Comparison of ENCODE assay signal across 1 cellular context in genomic region chr17:77374170-77374936, GRCh38.
A peak's percentile ranks its signal among the peaks of the same experiment; 100 is the strongest.
TF ChIP-seq lines count a peak whose summit lies in the region.

No MANE protein-coding gene starts in this region.

TF ChIP-seq in HepG2, 621 proteins besides CTCF, POLR2A, EP300 and RAD21 (continued from another document and continues in another):
- TF ChIP-seq AHDC1 (CRISPR knock-in tag; IDR thresholded peaks at IDR 0.05; ENCODE audit: borderline replicate concordance) (no peak; the same call in 1 of the 2 replicates), ZNF839 (CRISPR knock-in tag; IDR thresholded peaks at IDR 0.05; ENCODE audit: borderline replicate concordance) (peak; percentile 96), ZBTB43 (CRISPR knock-in tag; conservative IDR thresholded peaks at IDR 0.05) (peak; percentile 75), GTF2F1 (IDR thresholded peaks at IDR 0.05; ENCODE audit: low read length) (no peak), HHEX (CRISPR knock-in tag; IDR thresholded peaks at IDR 0.05) (no peak), ZNF33A (CRISPR knock-in tag; IDR thresholded peaks at IDR 0.05; ENCODE audit: borderline replicate concordance) (no peak), ZMAT5 (CRISPR knock-in tag; IDR thresholded peaks at IDR 0.05; ENCODE audit: borderline replicate concordance, low read depth) (no peak), ZNF543 (CRISPR knock-in tag; IDR thresholded peaks at IDR 0.05) (peak; percentile 88), ZNF891 (CRISPR knock-in tag; IDR thresholded peaks at IDR 0.05) (peak; percentile 82; the same call in 1 of the 2 replicates), ELF1 (CRISPR knock-in tag; IDR thresholded peaks at IDR 0.05) (0 out of 2 replicates have a peak, but pooled peaks have one; percentile 22), ZNF136 (CRISPR knock-in tag; IDR thresholded peaks at IDR 0.05; ENCODE audit: low read depth) (no peak; the same call in 1 of the 2 replicates), GPN1 (CRISPR knock-in tag; IDR thresholded peaks at IDR 0.05; ENCODE audit: borderline replicate concordance) (no peak), CCDC6 (CRISPR knock-in tag; IDR thresholded peaks at IDR 0.05) (peak; percentile 69; the same call in 1 of the 2 replicates), HMGXB3 (CRISPR knock-in tag; IDR thresholded peaks at IDR 0.05; ENCODE audit: borderline replicate concordance) (no peak), TEAD2 (CRISPR knock-in tag; IDR thresholded peaks at IDR 0.05) (no peak), HBP1 (CRISPR knock-in tag; IDR thresholded peaks at IDR 0.05; ENCODE audit: low read depth) (0 out of 2 replicates have a peak, but pooled peaks have one; percentile 62), ZBTB49 (CRISPR knock-in tag; IDR thresholded peaks at IDR 0.05; ENCODE audit: borderline replicate concordance) (no peak), HOXD1 (CRISPR knock-in tag; IDR thresholded peaks at IDR 0.05) (no peak), ZMYM2 (CRISPR knock-in tag; IDR thresholded peaks at IDR 0.05) (no peak), ZNF703 (CRISPR knock-in tag; IDR thresholded peaks at IDR 0.05; ENCODE audit: borderline replicate concordance) (peak; percentile 56; the same call in 1 of the 2 replicates), ZFP37 (CRISPR knock-in tag; IDR thresholded peaks at IDR 0.05; ENCODE audit: borderline replicate concordance) (peak; percentile 86; the same call in 1 of the 2 replicates), THAP7 (CRISPR knock-in tag; IDR thresholded peaks at IDR 0.05) (0 out of 2 replicates have a peak, but pooled peaks have one; percentile 57), RFX3 (CRISPR knock-in tag; IDR thresholded peaks at IDR 0.05) (peak; percentile 28; the same call in 1 of the 2 replicates), ZNF235 (CRISPR knock-in tag; IDR thresholded peaks at IDR 0.05; ENCODE audit: borderline replicate concordance) (no peak), JUNB (CRISPR knock-in tag; IDR thresholded peaks at IDR 0.05; ENCODE audit: borderline replicate concordance) (no peak), ELF4 (CRISPR knock-in tag; IDR thresholded peaks at IDR 0.05; ENCODE audit: borderline replicate concordance) (no peak), CENPX (CRISPR knock-in tag; IDR thresholded peaks at IDR 0.05) (no peak), HMGA1 (CRISPR knock-in tag; conservative IDR thresholded peaks at IDR 0.05) (no peak), PRPF4 (IDR thresholded peaks at IDR 0.05; ENCODE audit: low read depth, low read length, poor library complexity, severe bottlenecking) (no peak), PITX1 (CRISPR knock-in tag; IDR thresholded peaks at IDR 0.05) (peak; percentile 48; the same call in 1 of the 2 replicates), ZC3H4 (CRISPR knock-in tag; IDR thresholded peaks at IDR 0.05; ENCODE audit: borderline replicate concordance) (no peak), ZNF607 (CRISPR knock-in tag; IDR thresholded peaks at IDR 0.05; ENCODE audit: borderline replicate concordance) (peak; percentile 89; the same call in 1 of the 2 replicates), EED (CRISPR knock-in tag; IDR thresholded peaks at IDR 0.05) (no peak), NR2F2 (IDR thresholded peaks at IDR 0.05; ENCODE audit: borderline replicate concordance, low read depth) (no peak), SNRNP70 (IDR thresholded peaks at IDR 0.05; ENCODE audit: low read depth, low read length) (no peak), ZNF207 (IDR thresholded peaks at IDR 0.05; ENCODE audit: borderline replicate concordance) (no peak), SP5 (CRISPR knock-in tag; IDR thresholded peaks at IDR 0.05; ENCODE audit: borderline replicate concordance, low read depth) (peak; percentile 70), SRSF1 (optimal IDR thresholded peaks at IDR 0.05; ENCODE audit: low read depth, low read length) (no peak), GMEB1 (CRISPR knock-in tag; IDR thresholded peaks at IDR 0.05; ENCODE audit: borderline replicate concordance) (peak; percentile 83), YEATS4 (CRISPR knock-in tag; IDR thresholded peaks at IDR 0.05; ENCODE audit: borderline replicate concordance) (peak; percentile 83; the same call in 1 of the 2 replicates), TEAD3 (CRISPR knock-in tag; optimal IDR thresholded peaks at IDR 0.05; ENCODE audit: borderline replicate concordance) (peak; percentile 62), ZNF878 (CRISPR knock-in tag; IDR thresholded peaks at IDR 0.05) (no peak), TRAFD1 (CRISPR knock-in tag; IDR thresholded peaks at IDR 0.05; ENCODE audit: borderline replicate concordance) (no peak), STAG1 (CRISPR knock-in tag; IDR thresholded peaks at IDR 0.05) (peak; percentile 57)
